In genomic region chr1:164423136-164423535, GRCh38 we compare ENCODE assay signal across 30 cellular contexts.
"Had no signal": no experiment of that assay in that cellular context is flagged by ENCODE, and none has a peak within 500 bp of the region (broad histone marks: within the 10 kb centered on the region; RNA-seq: fewer than 3 reads in every experiment).

No MANE protein-coding gene starts in this region.

- DNase-seq: activated CD4-positive, alpha-beta T cell treated with anti-CD3 and anti-CD28 coated beads for 1 hour; activated CD4-positive, alpha-beta T cell treated with anti-CD3 and anti-CD28 coated beads, Interleukin-2, amount 50 U/mL, for 1 hour; activated CD8-positive, alpha-beta T cell treated with anti-CD3 and anti-CD28 coated beads for 36 hours; activated naive CD4-positive, alpha-beta T cell; activated T-cell treated with anti-CD3 and anti-CD28 coated beads for 4 hours; activated T-cell treated with anti-CD3 and anti-CD28 coated beads, Interleukin-2, amount 50 U/mL, for 72 hours; aorta; caudate nucleus; heart right ventricle; kidney glomerular epithelial cell; left lung; lower lobe of right lung; mesenchymal stem cell; natural killer cell; occipital lobe; stimulated activated CD4-positive, alpha-beta T cell treated with anti-CD3 and anti-CD28 coated beads, Interleukin-1b, Interleukin-23, amount 100 ng/mL, for 48 hours; stimulated activated CD4-positive, alpha-beta T cell treated with anti-CD3 and anti-CD28 coated beads, Interleukin-4, amount 100 ng/mL, for 4 hours; stimulated activated CD8-positive, alpha-beta memory T cell treated with anti-CD3 and anti-CD28 coated beads, Interleukin-4, amount 100 ng/mL, for 48 hours; stomach; T-helper 2 cell; thyroid gland; upper lobe of right lung had no signal

- H3K27me3 ChIP-seq: esophagus muscularis mucosa, foreskin keratinocyte, heart right ventricle, left lung, neural progenitor cell, right atrium auricular region, stomach, thyroid gland, upper lobe of right lung had no signal

- H3K4me1 Mint-ChIP-seq: natural killer cell; neural progenitor cell; stimulated activated memory B cell treated with anti-CD40 and anti-IgM and Interleukin-4, amounts not matched to agents 10 μg/mL and 1 μg/mL and 100 μg/mL, for 72 hours had no signal

- ATAC-seq: activated CD8-positive, alpha-beta T cell treated with anti-CD3 and anti-CD28 coated beads for 36 hours; activated T-cell treated with anti-CD3 and anti-CD28 coated beads, Interleukin-2, amount 50 U/mL, for 72 hours; foreskin keratinocyte; heart right ventricle; left lung; lower lobe of right lung; natural killer cell; stimulated activated memory B cell treated with anti-CD40 and anti-IgM and Interleukin-4, amounts not matched to agents 10 μg/mL and 1 μg/mL and 100 μg/mL, for 72 hours; upper lobe of right lung had no signal

- H3K4me3 Mint-ChIP-seq: activated CD8-positive, alpha-beta T cell treated with anti-CD3 and anti-CD28 coated beads for 36 hours; activated naive CD8-positive, alpha-beta T cell; activated T-cell treated with anti-CD3 and anti-CD28 coated beads, Interleukin-2, amount 50 U/mL, for 72 hours; natural killer cell; neural progenitor cell; stimulated activated memory B cell treated with anti-CD40 and anti-IgM and Interleukin-4, amounts not matched to agents 10 μg/mL and 1 μg/mL and 100 μg/mL, for 72 hours had no signal

- H3K36me3 ChIP-seq: esophagus muscularis mucosa, heart right ventricle, left lung, lower lobe of right lung, neural progenitor cell, right atrium auricular region, stomach, thyroid gland, upper lobe of right lung had no signal

- H3K27me3 Mint-ChIP-seq: activated CD8-positive, alpha-beta T cell treated with anti-CD3 and anti-CD28 coated beads for 36 hours; stimulated activated memory B cell treated with anti-CD40 and anti-IgM and Interleukin-4, amounts not matched to agents 10 μg/mL and 1 μg/mL and 100 μg/mL, for 72 hours had no signal

- H3K4me1 ChIP-seq: esophagus muscularis mucosa, foreskin keratinocyte, heart right ventricle, left lung, lower lobe of right lung, neural progenitor cell, parathyroid adenoma, right atrium auricular region, stomach, thyroid gland, upper lobe of right lung had no signal

- H3K9me3 ChIP-seq: esophagus muscularis mucosa, heart right ventricle, lower lobe of right lung, right atrium auricular region, stomach, thyroid gland, upper lobe of right lung had no signal

- H3K27ac Mint-ChIP-seq: activated CD8-positive, alpha-beta T cell treated with anti-CD3 and anti-CD28 coated beads for 36 hours; activated naive CD8-positive, alpha-beta T cell; activated T-cell treated with anti-CD3 and anti-CD28 coated beads, Interleukin-2, amount 50 U/mL, for 72 hours; natural killer cell; neural progenitor cell; stimulated activated memory B cell treated with anti-CD40 and anti-IgM and Interleukin-4, amounts not matched to agents 10 μg/mL and 1 μg/mL and 100 μg/mL, for 72 hours had no signal

- H3K4me3 ChIP-seq: esophagus muscularis mucosa, heart right ventricle, left lung, lower lobe of right lung, neural progenitor cell, right atrium auricular region, smooth muscle cell, stomach, thyroid gland, upper lobe of right lung had no signal

- H3K9me3 Mint-ChIP-seq: natural killer cell; neural progenitor cell; stimulated activated memory B cell treated with anti-CD40 and anti-IgM and Interleukin-4, amounts not matched to agents 10 μg/mL and 1 μg/mL and 100 μg/mL, for 72 hours had no signal

- H3K36me3 Mint-ChIP-seq: activated naive CD8-positive, alpha-beta T cell; natural killer cell; neural progenitor cell; stimulated activated memory B cell treated with anti-CD40 and anti-IgM and Interleukin-4, amounts not matched to agents 10 μg/mL and 1 μg/mL and 100 μg/mL, for 72 hours had no signal

- H3K9ac ChIP-seq: neural progenitor cell, parathyroid adenoma had no signal

- H3K27ac ChIP-seq: esophagus muscularis mucosa, foreskin keratinocyte, heart right ventricle, left lung, lower lobe of right lung, neural progenitor cell, parathyroid adenoma, right atrium auricular region, stomach, thyroid gland, upper lobe of right lung had no signal
